9 cellular contexts compared by ENCODE assay signal in genomic region chr18:64295839-64296238, GRCh38.
"Had no signal": no experiment of that assay in that cellular context is flagged by ENCODE, and none has a peak within 500 bp of the region (broad histone marks: within the 10 kb centered on the region; RNA-seq: fewer than 3 reads in every experiment).

No MANE protein-coding gene starts in this region.

- H3K9me3 ChIP-seq: HAP-1 had no signal

- DNase-seq: GM23248, GOT3, H7, HFFc6, KBM-7 had no signal

- H3K36me3 ChIP-seq: HAP-1 had no signal

- H3K4me2 ChIP-seq: KMS-11 had no signal

- H3K4me3 ChIP-seq: GM23248, HAP-1 had no signal

- H3K27ac ChIP-seq: GM23248, HL-60, KMS-11 had no signal

- ATAC-seq: HCT116 had no signal

- H3K4me1 ChIP-seq: HAP-1 had no signal
